Comparison of ENCODE assay signal across 14 cellular contexts in genomic region chr4:121784975-121785374, GRCh38. TPM values are rescaled to one million over a fixed set of nuclear protein-coding genes. Genes with fewer than 3 reads are reported as not detected.
A peak's percentile ranks its signal among the peaks of the same experiment; 100 is the strongest.
DNase-seq lines count a peak whose midpoint lies in the region; ATAC-seq and TF ChIP-seq lines count a peak whose summit lies in the region.
"Had no signal": no experiment of that assay in that cellular context is flagged by ENCODE, and none has a peak within 500 bp of the region (broad histone marks: within the 10 kb centered on the region; RNA-seq: fewer than 3 reads in every experiment).

No MANE protein-coding gene starts in this region.

- H3K4me1 ChIP-seq in skeletal muscle satellite cell (ENCODE audit: control insufficient read depth, insufficient read depth, low read length), result peaks cover 58% of the 10 kb centered on the region

- no peaks in the 10 kb centered on the region for H3K27me3 ChIP-seq in skeletal muscle satellite cell (ENCODE audit: control insufficient read depth, insufficient read depth, low read length)

- POLR2A ChIA-PET in WTC11 (lab: Charles Lee), result no interaction called here

- H3K4me2 ChIP-seq in skeletal muscle satellite cell (ENCODE audit: low read length), result peak overlapping the region; percentile 77
- H3K4me2 ChIP-seq: KMS-11 had no signal

- peaks cover 23% of the 10 kb centered on the region for H3K36me3 Mint-ChIP-seq in HFFc6 (ENCODE audit: low read depth)
- no peaks in the 10 kb centered on the region for H3K36me3 Mint-ChIP-seq in WTC11
- H3K36me3 Mint-ChIP-seq: memory B cell had no signal

- H3K9me3 Mint-ChIP-seq in HFFc6, result peaks cover 14% of the 10 kb centered on the region
- no peaks in the 10 kb centered on the region for H3K9me3 Mint-ChIP-seq in WTC11
- H3K9me3 Mint-ChIP-seq: dendritic cell treated with granulocyte-macrophage colony-stimulating factor and Interleukin-4, amounts not matched to agents 40 ng/mL and 50 ng/mL, for 4 days had no signal

- DNase-seq in HFFc6 (peak; percentile 93), amniotic stem cell (lab: John Stamatoyannopoulos, UW) (peak; percentile 74), foreskin melanocyte (peak; percentile 95), NCI-H526 (lab: John Stamatoyannopoulos, UW) (no peak), WTC11 (ENCODE audit: low spot score) (no peak), hippocampal formation (lab: John Stamatoyannopoulos, UW) (no peak)
- no peak for DNase-seq in stimulated activated CD4-positive, alpha-beta T cell treated with anti-CD3 and anti-CD28 coated beads, Interleukin-4, amount 100 ng/mL, for 1 hour
- DNase-seq: activated T-cell treated with anti-CD3 and anti-CD28 coated beads for 4 hours, GDM1, NCI-H774 had no signal

- peak overlapping the region; percentile 98 for H3K27ac Mint-ChIP-seq in HFFc6
- H3K27ac Mint-ChIP-seq in WTC11, result no peak overlapping the region
- H3K27ac Mint-ChIP-seq: dendritic cell treated with granulocyte-macrophage colony-stimulating factor and Interleukin-4, amounts not matched to agents 40 ng/mL and 50 ng/mL, for 4 days; memory B cell had no signal

- H3K9ac ChIP-seq in skeletal muscle satellite cell (ENCODE audit: low read depth, low read length), result peak overlapping the region; percentile 86
- H3K9ac ChIP-seq: KMS-11 had no signal

- H3K27me3 Mint-ChIP-seq in HFFc6 (ENCODE audit: insufficient read depth) (no peaks in the 10 kb centered on the region; the same call in 1 of the 2 replicates), WTC11 (ENCODE audit: low read depth) (no peaks in the 10 kb centered on the region; the same call in none of the 2 replicates)

- H3K36me3 ChIP-seq in skeletal muscle satellite cell (ENCODE audit: insufficient read depth, low read length), result no peaks in the 10 kb centered on the region

- no peak for TF ChIP-seq CTCF in HFFc6 (IDR thresholded peaks at IDR 0.05)
- TF ChIP-seq CTCF in WTC11 (IDR thresholded peaks at IDR 0.05), result no peak

- CTCF ChIA-PET in WTC11 (lab: Charles Lee), result no interaction called here

- peak overlapping the region; percentile 59 for H3K4me3 ChIP-seq in skeletal muscle satellite cell (ENCODE audit: low read length)

- no peak for ATAC-seq in WTC11

- H3K4me3 Mint-ChIP-seq in HFFc6 (peak overlapping the region; percentile 69), WTC11 (no peak overlapping the region)
- H3K4me3 Mint-ChIP-seq: dendritic cell treated with granulocyte-macrophage colony-stimulating factor and Interleukin-4, amounts not matched to agents 40 ng/mL and 50 ng/mL, for 4 days; memory B cell had no signal

- H3K4me1 Mint-ChIP-seq in HFFc6 (ENCODE audit: low read depth), result peaks cover 67% of the 10 kb centered on the region
- no peaks in the 10 kb centered on the region for H3K4me1 Mint-ChIP-seq in WTC11
- H3K4me1 Mint-ChIP-seq: memory B cell had no signal

- H3K9me3 ChIP-seq in skeletal muscle satellite cell (replicated peaks; ENCODE audit: low read length), result no peaks in the 10 kb centered on the region

TF ChIP-seq in WTC11, 78 proteins besides CTCF, POLR2A, EP300 and RAD21:
- TF ChIP-seq ZNF416 (CRISPR knock-in tag; IDR thresholded peaks at IDR 0.05) (no peak), RORB (CRISPR knock-in tag; IDR thresholded peaks at IDR 0.05) (no peak), ATF6 (CRISPR knock-in tag; IDR thresholded peaks at IDR 0.05) (no peak), ZNF232 (CRISPR knock-in tag; IDR thresholded peaks at IDR 0.05) (no peak), JAZF1 (CRISPR knock-in tag; IDR thresholded peaks at IDR 0.05) (no peak), SMAD3 (CRISPR knock-in tag; IDR thresholded peaks at IDR 0.05; ENCODE audit: borderline replicate concordance) (no peak), CREB1 (CRISPR knock-in tag; IDR thresholded peaks at IDR 0.05) (no peak)
TF ChIP-seq in WTC11: peak in this region for 0.

RNA-seq across cellular contexts. Expression of gene EXOSC9, which starts 16.1 kb away (rescaled TPM):
- 10 to 100 TPM; 30.5 to 57.2 (median 49.4) TPM for total RNA-seq in HFFc6 (2021; fragmentation: NEBNext Ultra II Directional; extraction: Animal tissue kit (Norgen Biotek cat#: 25700))
- 37.4 and 38.3 TPM in 2 replicates for total RNA-seq in skeletal muscle satellite cell (2012; rRNA removed)
- 37.1 to 50.0 TPM (median 39.1 TPM) in 3 replicates for total RNA-seq in WTC11 (2021)

RNA-seq across cellular contexts. Expression of gene SMIM43, which starts 20.0 kb away (rescaled TPM):
- 1 to 10 TPM in 4 of 6 experiments, under 1 TPM in 2; 0.35 to 2.2 (median 1.5) TPM for total RNA-seq in HFFc6 (2021; fragmentation: NEBNext Ultra II Directional; extraction: Animal tissue kit (Norgen Biotek cat#: 25700))
- not detected in 2 replicates for total RNA-seq in skeletal muscle satellite cell (2012; rRNA removed)
- total RNA-seq in WTC11 (2021), result 0.25 to 0.33 TPM (median 0.25 TPM) in 3 replicates

RNA-seq across cellular contexts. Expression of gene CCNA2, which starts 38.7 kb away (rescaled TPM):
- 10 to 100 TPM; 30.0 to 77.0 (median 68.9) TPM for total RNA-seq in HFFc6 (2021; fragmentation: NEBNext Ultra II Directional; extraction: Animal tissue kit (Norgen Biotek cat#: 25700))
- total RNA-seq in skeletal muscle satellite cell (2012; rRNA removed), result 47.9 and 56.1 TPM in 2 replicates
- total RNA-seq in WTC11 (2021), result 77.1 to 95.1 TPM (median 81.1 TPM) in 3 replicates

Comparison
In these comparisons a context has a peak if more than half of its experiments do, and no peak if none do; other contexts are left out.
1. DNase-seq: peak in HFFc6 (single experiment), amniotic stem cell (single experiment) and foreskin melanocyte (single experiment); none in NCI-H526 (0 of 2), WTC11 (single experiment), stimulated activated CD4-positive, alpha-beta T cell treated with anti-CD3 and anti-CD28 coated beads, Interleukin-4, amount 100 ng/mL, for 1 hour (single experiment) and hippocampal formation (0 of 2).